ENCODE assay signal across 7 cellular contexts in the genomic region with DNA sequence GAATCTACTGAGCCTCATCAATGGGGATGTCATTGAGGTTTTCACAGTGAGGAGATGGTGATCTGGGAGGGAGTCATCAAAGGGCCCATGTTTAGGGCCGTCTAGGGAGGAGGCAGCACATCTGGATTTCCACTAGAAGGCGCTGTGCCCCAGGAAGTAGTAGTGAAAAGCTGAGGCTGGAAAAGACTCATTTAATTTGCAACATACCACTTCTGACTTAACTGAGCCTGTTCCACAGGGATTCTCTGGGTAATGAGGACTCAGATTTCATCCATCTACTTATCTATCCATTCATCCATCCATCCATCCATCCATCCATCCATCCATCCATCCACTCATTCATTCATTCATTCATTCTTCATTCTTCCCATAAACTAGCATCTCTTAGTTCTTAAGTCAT. TPM values are rescaled to one million over a fixed set of nuclear protein-coding genes. Genes with fewer than 3 reads are reported as not detected.
DNase-seq lines count a peak whose midpoint lies in the region; ATAC-seq and TF ChIP-seq lines count a peak whose summit lies in the region.

No MANE protein-coding gene starts in this region.

- no peaks in the 10 kb centered on the region for H3K9me2 ChIP-seq in Karpas-422 (replicated peaks; ENCODE audit: insufficient read depth, low read length)

- peak overlapping the region; percentile 38 for H3K27ac Mint-ChIP-seq in activated naive CD8-positive, alpha-beta T cell

- H3K4me2 ChIP-seq in Karpas-422 (ENCODE audit: low read depth, low read length, poor library complexity, severe bottlenecking): no peak overlapping the region

- H3K36me3 ChIP-seq in Karpas-422 (ENCODE audit: insufficient read depth, low read length): no peaks in the 10 kb centered on the region

- TF ChIP-seq CTCF in RWPE1 (conservative IDR thresholded peaks at IDR 0.05; ENCODE audit: low read depth): peak; percentile 64

- peak overlapping the region; percentile 12; the same call in 1 of the 2 replicates for H2AFZ ChIP-seq in Karpas-422 (ENCODE audit: low read length)

- no peaks in the 10 kb centered on the region for H3K36me3 Mint-ChIP-seq in activated naive CD8-positive, alpha-beta T cell

- H3K4me3 ChIP-seq in Karpas-422 (ENCODE audit: low read length): no peak overlapping the region

- H3K9me3 Mint-ChIP-seq in activated naive CD8-positive, alpha-beta T cell (ENCODE audit: low read depth): no peaks in the 10 kb centered on the region

- peaks cover 17% of the 10 kb centered on the region for H3K4me1 ChIP-seq in Karpas-422 (ENCODE audit: low read length)

- POLR2A ChIA-PET in RWPE1 (lab: Yijun Ruan, JAX; ENCODE audit: low non-redundant PET): no interaction called here

- H3K79me2 ChIP-seq in Karpas-422 (ENCODE audit: low read length): no peaks in the 10 kb centered on the region

- DNase-seq in GM03348 (ENCODE audit: low spot score) (peak; percentile 72), Karpas-422 (peak; percentile 89), RWPE1 (ENCODE audit: low spot score) (peak; percentile 71), hepatic stellate cell (ENCODE audit: low spot score) (peak; percentile 61)
- peak; percentile 76 for DNase-seq in stimulated activated CD4-positive, alpha-beta T cell treated with anti-CD3 and anti-CD28 coated beads, Interleukin-15, amount 100 ng/mL, for 24 hours

- H3K9me3 ChIP-seq in Karpas-422 (ENCODE audit: low read length): no peaks in the 10 kb centered on the region

- H3K9ac ChIP-seq in Karpas-422 (ENCODE audit: low read length): no peak overlapping the region

- ATAC-seq in GM21786 (IDR thresholded peaks at IDR 0.05; ENCODE audit: unreplicated experiment): no peak

- peaks cover 8% of the 10 kb centered on the region for H3K27me3 Mint-ChIP-seq in activated naive CD8-positive, alpha-beta T cell

- H4K20me1 ChIP-seq in Karpas-422 (ENCODE audit: insufficient read depth, low read depth, low read length): no peaks in the 10 kb centered on the region

- CTCF ChIA-PET in RWPE1 (lab: Yijun Ruan, JAX): interaction anchor here (0.6 to 2.3 kb wide), 14 partner anchors 10 to 194 kb away, joined by 3 to 13 read pairs (median 4); no protein-coding TSS in a partner anchor

- H3K4me3 Mint-ChIP-seq in activated naive CD8-positive, alpha-beta T cell: no peak overlapping the region

- no peaks in the 10 kb centered on the region for H3K27me3 ChIP-seq in Karpas-422 (ENCODE audit: low read length)

- no peak overlapping the region for H3K27ac ChIP-seq in Karpas-422 (ENCODE audit: low read length)
- H3K27ac ChIP-seq in RWPE1: no peak overlapping the region

- H3K4me1 Mint-ChIP-seq in activated naive CD8-positive, alpha-beta T cell (ENCODE audit: low read depth): peaks cover 3% of the 10 kb centered on the region

RNA-seq across cellular contexts. Expression of a gene that starts 17.4 kb away (rescaled TPM):
- 10.9 and 35.4 TPM in 2 replicates for total RNA-seq in Karpas-422 (2014; rRNA removed; shearing (Covaris generic); ENCODE audit: low replicate concordance)

RNA-seq across cellular contexts. Expression of a gene that starts 46.8 kb away (rescaled TPM):
- not detected in 2 replicates for total RNA-seq in Karpas-422 (2014; rRNA removed; shearing (Covaris generic); ENCODE audit: low replicate concordance)
